1 cellular context compared by ENCODE assay signal in genomic region chr14:91417134-91417982, GRCh38.
TF ChIP-seq lines count a peak whose summit lies in the region.

Gene CCDC88C, minus strand, starts transcription at chr14:91417820. Its CDS starts 130 bp downstream, at chr14:91417690.

TF ChIP-seq in H1, 55 proteins besides CTCF, POLR2A, EP300 and RAD21 (continued from another document):
- TF ChIP-seq NANOG (IDR thresholded peaks at IDR 0.05; ENCODE audit: insufficient read depth, low read depth, low read length, poor library complexity, severe bottlenecking) = no peak
- TF ChIP-seq BRCA1 (IDR thresholded peaks at IDR 0.05; ENCODE audit: low read depth, low read length) = no peak
- TF ChIP-seq RBBP5 (IDR thresholded peaks at IDR 0.05; ENCODE audit: borderline replicate concordance, low read depth, low read length) = 0 out of 2 replicates have a peak, but pooled peaks have one; percentile 15
- no peak for TF ChIP-seq HDAC6 (IDR thresholded peaks at IDR 0.05; ENCODE audit: low read depth, low read length)
- no peak for TF ChIP-seq POU5F1 (IDR thresholded peaks at IDR 0.05; ENCODE audit: low read depth, low read length)
- TF ChIP-seq GTF2F1 (IDR thresholded peaks at IDR 0.05; ENCODE audit: borderline replicate concordance, low read depth, low read length) = no peak
- TF ChIP-seq CHD2 (IDR thresholded peaks at IDR 0.05; ENCODE audit: low read length) = no peak
- TF ChIP-seq NRF1 (IDR thresholded peaks at IDR 0.05; ENCODE audit: low read depth, low read length) = no peak
- no peak for TF ChIP-seq SRF (IDR thresholded peaks at IDR 0.05; ENCODE audit: low read depth, low read length)
- 0 out of 4 replicates have a peak, but pooled peaks of 1 of the 2 experiments have one; percentile 35 for TF ChIP-seq HDAC2 (IDR thresholded peaks at IDR 0.05; ENCODE audit: borderline replicate concordance in 1 of 2, low read depth in 2 of 2, low read length in 2 of 2)
- no peak for TF ChIP-seq ATF2 (IDR thresholded peaks at IDR 0.05; ENCODE audit: low read length)
- TF ChIP-seq ASH2L (IDR thresholded peaks at IDR 0.05; ENCODE audit: low read length) = no peak
- no peak for TF ChIP-seq CTBP2 (IDR thresholded peaks at IDR 0.05; ENCODE audit: borderline replicate concordance, insufficient read depth, insufficient read length, low read length)
- TF ChIP-seq SAP30 (IDR thresholded peaks at IDR 0.05; ENCODE audit: insufficient read depth, insufficient replicate concordance, low read length) = no peak
- TF ChIP-seq KDM4A (IDR thresholded peaks at IDR 0.05; ENCODE audit: low read depth, low read length, severe bottlenecking) = peak; percentile 87
- TF ChIP-seq TAF1 (IDR thresholded peaks at IDR 0.05; ENCODE audit: low read depth, low read length) = 0 out of 2 replicates have a peak, but pooled peaks have one; percentile 50
- no peak for TF ChIP-seq CEBPB (IDR thresholded peaks at IDR 0.05; ENCODE audit: low read depth, low read length)
- no peak for TF ChIP-seq ZNF274 (IDR thresholded peaks at IDR 0.05; ENCODE audit: borderline replicate concordance, extremely low read depth, low read length)
- TF ChIP-seq TAF7 (optimal IDR thresholded peaks at IDR 0.05; ENCODE audit: borderline replicate concordance, low read depth, low read length) = no peak
- no peak for TF ChIP-seq EGR1 (IDR thresholded peaks at IDR 0.05; ENCODE audit: borderline replicate concordance, low read depth, low read length)
- peak; percentile 49 for TF ChIP-seq PHF8 (conservative IDR thresholded peaks at IDR 0.05; ENCODE audit: low read depth, low read length)
- no peak for TF ChIP-seq CBX5 (IDR thresholded peaks at IDR 0.05; ENCODE audit: low read depth, low read length)
- TF ChIP-seq JUN (IDR thresholded peaks at IDR 0.05; ENCODE audit: low read depth, low read length) = no peak
- TF ChIP-seq SP1 (IDR thresholded peaks at IDR 0.05; ENCODE audit: low read depth, low read length) = 0 out of 2 replicates have a peak, but pooled peaks have one; percentile 7
- TF ChIP-seq RFX5 (IDR thresholded peaks at IDR 0.05; ENCODE audit: borderline replicate concordance, low read depth, low read length) = no peak
- no peak for TF ChIP-seq TBP (IDR thresholded peaks at IDR 0.05; ENCODE audit: low read depth, low read length)
